In genomic region chr5:96001262-96001661, GRCh38 we compare ENCODE assay signal across 17 cellular contexts.
"Had no signal": no experiment of that assay in that cellular context is flagged by ENCODE, and none has a peak within 500 bp of the region (broad histone marks: within the 10 kb centered on the region; RNA-seq: fewer than 3 reads in every experiment).

No MANE protein-coding gene starts in this region.

- FAIRE-seq: endometrium, kidney had no signal

- H3K4me3 ChIP-seq: colonic mucosa, stomach, testis, upper lobe of left lung had no signal

- H3K4me1 ChIP-seq: colonic mucosa, testis, upper lobe of left lung had no signal

- H3K36me3 ChIP-seq: colonic mucosa, stomach, upper lobe of left lung had no signal

- DNase-seq: activated CD4-positive, alpha-beta memory T cell treated with anti-CD3 and anti-CD28 coated beads for 36 hours; activated CD8-positive, alpha-beta memory T cell treated with anti-CD3 and anti-CD28 coated beads, Interleukin-2, amount 10 ng/mL, durations not matched to agents 7 days and 5 days; activated naive CD4-positive, alpha-beta T cell treated with anti-CD3 and anti-CD28 coated beads, Interleukin-2, amount 10 ng/mL, durations not matched to agents 7 days and 5 days; activated T-cell treated with anti-CD3 and anti-CD28 coated beads, Interleukin-2, amount 50 U/mL, for 1 hour; colonic mucosa; kidney; posterior cingulate gyrus; right cardiac atrium; stomach; T-cell; T-helper 9 cell; testis; upper lobe of left lung had no signal

- H3K27me3 ChIP-seq: colonic mucosa, stomach, testis, upper lobe of left lung had no signal

- H3K27ac ChIP-seq: colonic mucosa, testis, upper lobe of left lung, VCaP had no signal

- H3K9me3 ChIP-seq: colonic mucosa, stomach, testis, upper lobe of left lung had no signal

- ATAC-seq: activated CD8-positive, alpha-beta memory T cell treated with anti-CD3 and anti-CD28 coated beads, Interleukin-2, amount 10 ng/mL, durations not matched to agents 7 days and 5 days; esophagus mucosa; natural killer cell treated with Interleukin-12 subunit alpha and Interleukin-12 subunit beta and Interleukin-15 and Interleukin-18, amount 100 ng/mL, for 72 hours; right cardiac atrium; T-cell had no signal
